ENCODE assay signal across 8 cellular contexts in the genomic region with DNA sequence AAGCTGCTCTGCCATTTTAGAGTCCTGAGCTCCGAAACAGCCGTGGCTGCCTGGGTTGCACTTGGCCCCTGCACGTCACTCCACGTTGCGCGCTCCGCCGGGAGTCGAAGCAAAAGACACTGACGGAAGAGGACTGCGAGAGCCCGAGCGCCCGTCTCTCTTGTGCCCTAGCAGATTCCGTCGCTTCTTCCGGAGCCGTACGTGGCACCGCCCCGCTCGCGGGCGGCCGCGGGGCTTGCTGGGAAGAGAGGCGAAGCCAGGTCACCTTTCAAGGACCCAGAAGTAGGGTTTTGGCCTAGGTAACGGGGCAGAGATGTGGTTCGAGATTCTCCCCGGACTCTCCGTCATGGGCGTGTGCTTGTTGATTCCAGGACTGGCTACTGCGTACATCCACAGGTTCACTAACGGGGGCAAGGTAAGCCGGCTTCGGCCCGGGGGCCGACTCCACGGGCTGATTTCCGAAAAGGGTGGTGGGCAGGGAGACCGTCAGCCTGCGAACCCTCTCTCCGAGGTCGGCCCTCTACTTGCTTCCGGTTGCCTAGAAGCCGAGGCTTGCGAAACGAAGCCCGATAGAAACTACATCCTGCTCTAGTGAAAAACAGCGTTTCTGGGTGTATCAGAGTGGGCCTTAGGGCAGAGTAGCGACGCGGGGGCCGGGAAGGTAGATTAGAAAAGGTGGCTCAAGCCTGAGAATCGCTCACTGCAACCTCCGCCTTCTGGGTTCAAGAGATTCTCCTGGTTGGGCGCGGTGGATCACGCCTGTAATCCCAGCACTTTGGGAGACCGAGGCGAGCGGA. TPM values are rescaled to one million over a fixed set of nuclear protein-coding genes. Genes with fewer than 3 reads are reported as not detected.
DNase-seq lines count a peak whose midpoint lies in the region; ATAC-seq and TF ChIP-seq lines count a peak whose summit lies in the region.

A gene (plus strand): TSS at position 234 of the 797 bp plus-strand sequence. CDS start 80 bp downstream, at position 314.
A gene (minus strand): TSS at position 135 of the 797 bp plus-strand sequence. CDS start 120 bp downstream, at position 15.

- peaks cover 14% of the 10 kb centered on the region for H3K36me3 Mint-ChIP-seq in nephron progenitor cell (ENCODE audit: low read depth)

- peak within 1 kb of the TSS; percentile 78 for H3K4me3 ChIP-seq in fibroblast of pulmonary artery (replicated peaks; ENCODE audit: low read depth, low read length)

- H3K27ac Mint-ChIP-seq in nephron progenitor cell, result peak within 1 kb of the TSS; percentile 92
- H3K27ac Mint-ChIP-seq in stimulated activated naive CD8-positive, alpha-beta T cell treated with anti-CD3 and anti-CD28 coated beads, Interleukin-15, amount 100 ng/mL, for 72 hours, result peak within 1 kb of the TSS; percentile 95 to 99

- H3K9me3 Mint-ChIP-seq in nephron progenitor cell, result peaks cover 48% of the 10 kb centered on the region
- H3K9me3 Mint-ChIP-seq in stimulated activated naive CD8-positive, alpha-beta T cell treated with anti-CD3 and anti-CD28 coated beads, Interleukin-15, amount 100 ng/mL, for 72 hours, result no peaks in the 10 kb centered on the region

- peaks cover 15% of the 10 kb centered on the region for H3K4me1 Mint-ChIP-seq in nephron progenitor cell
- peaks cover 6% of the 10 kb centered on the region for H3K4me1 Mint-ChIP-seq in stimulated activated naive CD8-positive, alpha-beta T cell treated with anti-CD3 and anti-CD28 coated beads, Interleukin-15, amount 100 ng/mL, for 72 hours

- H3K4me3 Mint-ChIP-seq in nephron progenitor cell, result peak within 1 kb of the TSS; percentile 94
- H3K4me3 Mint-ChIP-seq in stimulated activated naive CD8-positive, alpha-beta T cell treated with anti-CD3 and anti-CD28 coated beads, Interleukin-15, amount 100 ng/mL, for 72 hours, result peak within 1 kb of the TSS; percentile 91 to 99

- H3K27me3 Mint-ChIP-seq in nephron progenitor cell (ENCODE audit: low read depth, poor library complexity), result peaks cover 2% of the 10 kb centered on the region
- no peaks in the 10 kb centered on the region for H3K27me3 Mint-ChIP-seq in stimulated activated naive CD8-positive, alpha-beta T cell treated with anti-CD3 and anti-CD28 coated beads, Interleukin-15, amount 100 ng/mL, for 72 hours

- ATAC-seq in stimulated activated naive CD8-positive, alpha-beta T cell treated with anti-CD3 and anti-CD28 coated beads, Interleukin-15, amount 100 ng/mL, for 72 hours, result peak; percentile 94

- peak; percentile 96 for DNase-seq in ELF-1 (ENCODE audit: low read depth, low spot score)
- peak; percentile 79 for DNase-seq in H4 (ENCODE audit: low spot score)
- DNase-seq in LoVo (ENCODE audit: low spot score), result peak; percentile 74
- peak; percentile 75 to 76 for DNase-seq in SHP77 (lab: John Stamatoyannopoulos, UW)
- DNase-seq in activated effector memory CD4-positive, alpha-beta T cell treated with Interleukin-2 at 50 U/mL for 16 hours, result peak; percentile 80
- peak; percentile 84 for DNase-seq in fibroblast of pulmonary artery (ENCODE audit: low read depth)
- peak; percentile 73 for DNase-seq in nephron progenitor cell
- peak; percentile 82 to 90 for DNase-seq in stimulated activated naive CD8-positive, alpha-beta T cell treated with anti-CD3 and anti-CD28 coated beads, Interleukin-15, amount 100 ng/mL, for 72 hours

- TF ChIP-seq CTCF in fibroblast of pulmonary artery (IDR thresholded peaks at IDR 0.05; ENCODE audit: low read length, missing control alignments), result no peak
- no peak for TF ChIP-seq CTCF in nephron progenitor cell (IDR thresholded peaks at IDR 0.05)

RNA-seq across cellular contexts. Expression of the first gene that starts in this region (rescaled TPM):
- 163 and 188 TPM in 2 replicates for total RNA-seq in H4 (2014; rRNA removed; shearing (Covaris generic))

RNA-seq across cellular contexts. Expression of the second gene that starts in this region (rescaled TPM):
- total RNA-seq in H4 (2014; rRNA removed; shearing (Covaris generic)), result 27.4 and 27.5 TPM in 2 replicates

Comparison
In these comparisons a context has a peak if more than half of its experiments do, and no peak if none do; other contexts are left out.
1. Peak in every context shown above with its lines: DNase-seq, ATAC-seq and H3K4me3 ChIP-seq.